In genomic region chr12:69566603-69567002, GRCh38 we compare ENCODE assay signal across 18 cellular contexts. TPM values are rescaled to one million over a fixed set of nuclear protein-coding genes. Genes with fewer than 3 reads are reported as not detected.
DNase-seq lines count a peak whose midpoint lies in the region; TF ChIP-seq lines count a peak whose summit lies in the region.
"Had no signal": no experiment of that assay in that cellular context is flagged by ENCODE, and none has a peak within 500 bp of the region (broad histone marks: within the 10 kb centered on the region; RNA-seq: fewer than 3 reads in every experiment).

No MANE protein-coding gene starts in this region.

- no peaks in the 10 kb centered on the region for H4K20me1 ChIP-seq in smooth muscle cell (ENCODE audit: low read depth)

- H3K9me3 Mint-ChIP-seq in activated T-cell treated with anti-CD3 and anti-CD28 coated beads, Interleukin-2, amount 50 U/mL, for 24 hours = no peaks in the 10 kb centered on the region
- H3K9me3 Mint-ChIP-seq in chondrocyte (ENCODE audit: low read depth) = no peaks in the 10 kb centered on the region

- peak overlapping the region; percentile 22 for H3K27ac Mint-ChIP-seq in activated T-cell treated with anti-CD3 and anti-CD28 coated beads, Interleukin-2, amount 50 U/mL, for 24 hours
- H3K27ac Mint-ChIP-seq in chondrocyte (ENCODE audit: unreplicated experiment) = no peak overlapping the region

- no peak overlapping the region for H2AFZ ChIP-seq in smooth muscle cell (ENCODE audit: low read depth)

- peaks cover 7% of the 10 kb centered on the region for H3F3A ChIP-seq in smooth muscle cell (ENCODE audit: low read depth)

- TF ChIP-seq CTCF in LNCAP (IDR thresholded peaks at IDR 0.05) = peak; percentile 23; the same call in 1 of the 2 replicates
- peak; percentile 22 for TF ChIP-seq CTCF in chondrocyte (IDR thresholded peaks at IDR 0.05)
- TF ChIP-seq CTCF in smooth muscle cell (IDR thresholded peaks at IDR 0.05; ENCODE audit: borderline replicate concordance, insufficient read depth, poor library complexity, severe bottlenecking) = no peak
- no peak for TF ChIP-seq CTCF in esophagus squamous epithelium (IDR thresholded peaks at IDR 0.05)

- H3K27ac ChIP-seq in smooth muscle cell (ENCODE audit: low read depth) (peak overlapping the region; percentile 7), esophagus squamous epithelium (no peak overlapping the region)
- H3K27ac ChIP-seq: breast epithelium, thoracic aorta had no signal

- H3K4me3 ChIP-seq in smooth muscle cell = no peak overlapping the region
- no peak overlapping the region for H3K4me3 ChIP-seq in esophagus squamous epithelium
- H3K4me3 ChIP-seq: breast epithelium, thoracic aorta had no signal

- H3K27me3 ChIP-seq in smooth muscle cell (ENCODE audit: low read depth) (no peaks in the 10 kb centered on the region), esophagus squamous epithelium (no peaks in the 10 kb centered on the region)
- H3K27me3 ChIP-seq: breast epithelium had no signal

- DNase-seq in activated T-cell treated with anti-CD3 and anti-CD28 coated beads, Interleukin-2, amount 50 U/mL, for 24 hours = no peak
- DNase-seq in activated T-cell treated with anti-CD3 and anti-CD28 coated beads, Interleukin-2, amount 50 U/mL, for 48 hours = no peak
- DNase-seq in chondrocyte (ENCODE audit: low spot score) (no peak), smooth muscle cell (lab: John Stamatoyannopoulos, UW; ENCODE audit: unreplicated experiment) (no peak), pons (ENCODE audit: low spot score) (no peak), NCI-H2171 (lab: John Stamatoyannopoulos, UW) (no peak), esophagus squamous epithelium (lab: John Stamatoyannopoulos, UW) (no peak)
- DNase-seq: effector CD8-positive, alpha-beta T cell; IMR-90; islet precursor cell; NCI-H1436 treated with DMSO at 0.1 percent for 48 hours; NCI-H524 treated with DMSO at 0.1 percent for 48 hours had no signal

- WGBS in smooth muscle cell (ENCODE audit: low lambda C conversion rate) = 86% methylated on average over 3 of the region's 3 CpGs
- 74 to 78% methylated on average over 3 of the region's 3 CpGs for WGBS in esophagus squamous epithelium, 2 donors

- peaks cover 63% of the 10 kb centered on the region for H3K79me2 ChIP-seq in smooth muscle cell (ENCODE audit: low read depth)

- peaks cover 5% of the 10 kb centered on the region for H3K4me1 ChIP-seq in smooth muscle cell (ENCODE audit: low read depth)
- peaks cover 0 to 11% (median 0%) of the 10 kb centered on the region in 3 donors for H3K4me1 ChIP-seq in esophagus squamous epithelium
- H3K4me1 ChIP-seq: breast epithelium had no signal

- intact Hi-C loops in esophagus squamous epithelium (cut with DNase I) = no loop called here

- no peaks in the 10 kb centered on the region for H3K9me3 ChIP-seq in smooth muscle cell (replicated peaks; ENCODE audit: low read depth)
- H3K9me3 ChIP-seq in esophagus squamous epithelium = no peaks in the 10 kb centered on the region
- H3K9me3 ChIP-seq: breast epithelium, thoracic aorta had no signal

- H3K27me3 Mint-ChIP-seq in activated T-cell treated with anti-CD3 and anti-CD28 coated beads, Interleukin-2, amount 50 U/mL, for 24 hours = no peaks in the 10 kb centered on the region
- H3K27me3 Mint-ChIP-seq in chondrocyte (ENCODE audit: low read depth) = no peaks in the 10 kb centered on the region

- H3K4me1 Mint-ChIP-seq in activated T-cell treated with anti-CD3 and anti-CD28 coated beads, Interleukin-2, amount 50 U/mL, for 24 hours (ENCODE audit: low read depth) = peaks cover 13% of the 10 kb centered on the region
- H3K4me1 Mint-ChIP-seq in chondrocyte (ENCODE audit: low read depth) = peaks cover 24% of the 10 kb centered on the region

- peaks cover 27% of the 10 kb centered on the region for H3K36me3 Mint-ChIP-seq in activated T-cell treated with anti-CD3 and anti-CD28 coated beads, Interleukin-2, amount 50 U/mL, for 24 hours (ENCODE audit: low read depth)
- peaks cover 11% of the 10 kb centered on the region for H3K36me3 Mint-ChIP-seq in chondrocyte (ENCODE audit: low read depth)

- TF ChIP-seq POLR2A in esophagus squamous epithelium (IDR thresholded peaks at IDR 0.05) = no peak

- no peak overlapping the region for H3K9ac ChIP-seq in smooth muscle cell (ENCODE audit: low read depth)

- peaks cover 13% of the 10 kb centered on the region for H3K36me3 ChIP-seq in smooth muscle cell (ENCODE audit: low read depth)
- H3K36me3 ChIP-seq in esophagus squamous epithelium = peaks cover 0 to 59% (median 0%) of the 10 kb centered on the region in 3 donors
- H3K36me3 ChIP-seq: thoracic aorta had no signal

- no peak overlapping the region for H3K4me3 Mint-ChIP-seq in activated T-cell treated with anti-CD3 and anti-CD28 coated beads, Interleukin-2, amount 50 U/mL, for 24 hours
- H3K4me3 Mint-ChIP-seq in chondrocyte (ENCODE audit: unreplicated experiment) = no peak overlapping the region

- no peak overlapping the region for H3K4me2 ChIP-seq in smooth muscle cell

RNA-seq across cellular contexts. Expression of gene CCT2, which starts 18.7 kb away (rescaled TPM):
- total RNA-seq in chondrocyte (142 to 163 TPM (median 150 TPM) in 3 replicates), smooth muscle cell (236 and 280 TPM in 2 replicates), esophagus squamous epithelium (100 to 1,000 TPM in 3 of 4 donors, 10 to 100 TPM in 1; 45.4 to 164 (median 156) TPM)
- 151 and 171 TPM in 2 replicates for polyA plus RNA-seq in smooth muscle cell

RNA-seq across cellular contexts. Expression of gene LRRC10, which starts 44.1 kb away (rescaled TPM):
- total RNA-seq in chondrocyte = not detected in 3 replicates
- not detected in 2 replicates for total RNA-seq in smooth muscle cell
- not detected in 2 replicates for polyA plus RNA-seq in smooth muscle cell
- total RNA-seq in esophagus squamous epithelium = not detected
- total RNA-seq: breast epithelium, Daoy, glomerular endothelial cell, IMR-90, osteoblast, thoracic aorta had no signal
- polyA plus RNA-seq: IMR-90 had no signal

Comparison
In these comparisons a context has a peak if more than half of its experiments do, and no peak if none do; other contexts are left out.
1. CTCF ChIP-seq: peak in LNCAP (single experiment) and chondrocyte (single experiment); none in smooth muscle cell (single experiment) and esophagus squamous epithelium (0 of 6).